8 cellular contexts compared by ENCODE assay signal in genomic region chr2:233566141-233566956, GRCh38. TPM values are rescaled to one million over a fixed set of nuclear protein-coding genes. Genes with fewer than 3 reads are reported as not detected.
A peak's percentile ranks its signal among the peaks of the same experiment; 100 is the strongest.
DNase-seq lines count a peak whose midpoint lies in the region; ATAC-seq, FAIRE-seq and TF ChIP-seq lines count a peak whose summit lies in the region.

Gene USP40, minus strand, starts transcription at chr2:233566782. Its CDS starts 1,228 bp downstream, at chr2:233565554.

- 2% methylated on average over 40 of the region's 51 CpGs for WGBS in A549 (ENCODE audit: missing lambda C conversion rate)

- peak within 1 kb of the TSS; percentile 97 to 100 for H3K27ac ChIP-seq in A549

- TF ChIP-seq CTCF in A549 (IDR thresholded peaks at IDR 0.05) = no peak

- peak in 1 of 2 experiments; percentile 16; a peak in 1 of 5 replicates for TF ChIP-seq RAD21 in A549 (conservative IDR thresholded peaks at IDR 0.05 in 1 of 2, IDR thresholded peaks at IDR 0.05 in 1 of 2)

- peak; percentile 81 for TF ChIP-seq POLR2A in A549 (IDR thresholded peaks at IDR 0.05; ENCODE audit: low read length)

- H3K4me1 ChIP-seq in A549 = peaks cover 17% of the 10 kb centered on the region

- DNase-seq in A549 (ENCODE audit: low read depth in 1 of 2, low spot score in 1 of 2) (peak; percentile 77 to 95), NCI-H510A treated with DMSO at 0.1 percent for 48 hours (lab: John Stamatoyannopoulos, UW) (peak; percentile 98), dermis microvascular lymphatic vessel endothelial cell (ENCODE audit: low read depth in 2 of 2) (peak; percentile 84 to 92), left lobe of liver (ENCODE audit: low spot score) (peak; percentile 91)
- DNase-seq in activated CD4-positive, alpha-beta T cell treated with anti-CD3 and anti-CD28 coated beads, Interleukin-2, amount 50 U/mL, for 24 hours (ENCODE audit: low read depth in 1 of 2, low spot score in 1 of 2) = peak; percentile 39 to 46
- DNase-seq in stimulated activated CD4-positive, alpha-beta T cell treated with anti-CD3 and anti-CD28 coated beads, Interleukin-1b, Interleukin-23, amount 100 ng/mL, for 48 hours = peak; percentile 49

- TF ChIP-seq EP300 in A549 (IDR thresholded peaks at IDR 0.05) = no peak

- CTCF ChIA-PET in A549 (lab: Yijun Ruan, JAX) = interaction anchor here (1.0 to 1.1 kb wide), 2 partner anchors 12 to 134 kb away, joined by 3 read pairs; no protein-coding TSS in a partner anchor

- H3K4me3 ChIP-seq in A549 = peak within 1 kb of the TSS; percentile 63

- FAIRE-seq in A549 (lab: Jason Lieb, UNC) = no peak

- H3K9me3 ChIP-seq in A549 = 0 out of 3 replicates have a peak, but pooled peaks cover 3% of the 10 kb centered on the region

- H3K4me2 ChIP-seq in A549 = peak within 1 kb of the TSS; percentile 83

- POLR2A ChIA-PET in A549 (lab: Yijun Ruan, JAX) = interaction anchor here (0.6 to 2.4 kb wide), 15 partner anchors 9 to 979 kb away, joined by 3 to 17 read pairs (median 4); partner anchors contain the start of gene UGT1A6

- ATAC-seq in A549 = peak; percentile 99 to 100
- ATAC-seq in GM18907 (IDR thresholded peaks at IDR 0.05; ENCODE audit: unreplicated experiment) = peak; percentile 71
- ATAC-seq in HG03280 (IDR thresholded peaks at IDR 0.05; ENCODE audit: unreplicated experiment) = peak; percentile 60
- ATAC-seq in left lobe of liver = peak; percentile 98

TF ChIP-seq in A549, 52 proteins besides CTCF, POLR2A, EP300 and RAD21:
- TF ChIP-seq GATA3 (IDR thresholded peaks at IDR 0.05; ENCODE audit: borderline replicate concordance) = no peak
- peak; percentile 65; the same call in 1 of the 2 replicates for TF ChIP-seq TP53 (CRISPR knock-in tag; IDR thresholded peaks at IDR 0.05)
- no peak for TF ChIP-seq CHD4 (IDR thresholded peaks at IDR 0.05; ENCODE audit: borderline replicate concordance)
- peak; percentile 84 to 96 for TF ChIP-seq JUN (IDR thresholded peaks at IDR 0.05)
- TF ChIP-seq FOSL2 (IDR thresholded peaks at IDR 0.05) = no peak
- 0 out of 2 replicates have a peak, but pooled peaks have one; percentile 7 for TF ChIP-seq FOSL2 (CRISPR knock-in tag; IDR thresholded peaks at IDR 0.05)
- peak; percentile 76; the same call in 2 of the 3 replicates for TF ChIP-seq BCL3 (IDR thresholded peaks at IDR 0.05)
- no peak for TF ChIP-seq REST (IDR thresholded peaks at IDR 0.05)
- no peak for TF ChIP-seq ELK1 (IDR thresholded peaks at IDR 0.05; ENCODE audit: low read depth, low read length)
- peak; percentile 27; the same call in 1 of the 3 replicates for TF ChIP-seq SMC3 (IDR thresholded peaks at IDR 0.05)
- peak; percentile 72 for TF ChIP-seq HOXB5 (CRISPR knock-in tag; IDR thresholded peaks at IDR 0.05)
- TF ChIP-seq E2F6 (IDR thresholded peaks at IDR 0.05; ENCODE audit: borderline replicate concordance, low read depth) = peak; percentile 69; the same call in 1 of the 2 replicates
- TF ChIP-seq KDM5A (IDR thresholded peaks at IDR 0.05) = peak; percentile 87
- TF ChIP-seq HEYL (CRISPR knock-in tag; IDR thresholded peaks at IDR 0.05) = no peak
- no peak for TF ChIP-seq JUNB (IDR thresholded peaks at IDR 0.05)
- peak; percentile 82 for TF ChIP-seq HMGXB4 (CRISPR knock-in tag; IDR thresholded peaks at IDR 0.05; ENCODE audit: borderline replicate concordance)
- 0 out of 2 replicates have a peak, but pooled peaks have one; percentile 36 for TF ChIP-seq PBX3 (IDR thresholded peaks at IDR 0.05)
- TF ChIP-seq HOXA7 (CRISPR knock-in tag; IDR thresholded peaks at IDR 0.05) = peak; percentile 69; the same call in 1 of the 2 replicates
- TF ChIP-seq PHF8 (IDR thresholded peaks at IDR 0.05; ENCODE audit: borderline replicate concordance, low read depth) = peak; percentile 91
- TF ChIP-seq TFCP2L1 (CRISPR knock-in tag; IDR thresholded peaks at IDR 0.05) = peak; percentile 73; the same call in 1 of the 2 replicates
- peak; percentile 54 for TF ChIP-seq MAX (IDR thresholded peaks at IDR 0.05)
TF ChIP-seq in A549: peak in this region for 14.

RNA-seq across cellular contexts. Expression of gene USP40, which starts in this region (rescaled TPM):
- polyA plus RNA-seq in A549 (2011; rRNA removed) = 57.0 and 65.3 TPM in 2 replicates
- polyA plus RNA-seq in A549 (2012; cell fraction: cytosol; rRNA removed) = 47.7 and 49.2 TPM in 2 replicates
- polyA plus RNA-seq in A549 (2012; cell fraction: nucleus; rRNA removed) = 138 and 139 TPM in 2 replicates
- polyA plus RNA-seq in A549 (2017; fragmentation: RNase III; extraction: RNeasy Plus Mini Kit Qiagen cat#74134 plus additional on column Dnase treatment) = 22.9 to 24.6 TPM (median 24.5 TPM) in 3 replicates
- 60.3 and 61.7 TPM in 2 replicates for polyA minus RNA-seq in A549 (2011; rRNA and poly(A)+ RNA removed)
- total RNA-seq in dermis microvascular lymphatic vessel endothelial cell = 19.0 and 19.8 TPM in 2 replicates
- 25.8 TPM for total RNA-seq in left lobe of liver

Comparison
In these comparisons a context has a peak if more than half of its experiments do, and no peak if none do; other contexts are left out.
1. Peak in every context shown above with its lines: DNase-seq, ATAC-seq, H3K4me3 ChIP-seq and H3K27ac ChIP-seq.
2. DNase-seq: peak in every context shown above with its lines; median percentile 98 in NCI-H510A treated with DMSO at 0.1 percent for 48 hours; 91 in left lobe of liver; 88 in dermis microvascular lymphatic vessel endothelial cell; 86 in A549; 49 in stimulated activated CD4-positive, alpha-beta T cell treated with anti-CD3 and anti-CD28 coated beads, Interleukin-1b, Interleukin-23, amount 100 ng/mL, for 48 hours; 42 in activated CD4-positive, alpha-beta T cell treated with anti-CD3 and anti-CD28 coated beads, Interleukin-2, amount 50 U/mL, for 24 hours.